11 cellular contexts compared by ENCODE assay signal in the genomic region with DNA sequence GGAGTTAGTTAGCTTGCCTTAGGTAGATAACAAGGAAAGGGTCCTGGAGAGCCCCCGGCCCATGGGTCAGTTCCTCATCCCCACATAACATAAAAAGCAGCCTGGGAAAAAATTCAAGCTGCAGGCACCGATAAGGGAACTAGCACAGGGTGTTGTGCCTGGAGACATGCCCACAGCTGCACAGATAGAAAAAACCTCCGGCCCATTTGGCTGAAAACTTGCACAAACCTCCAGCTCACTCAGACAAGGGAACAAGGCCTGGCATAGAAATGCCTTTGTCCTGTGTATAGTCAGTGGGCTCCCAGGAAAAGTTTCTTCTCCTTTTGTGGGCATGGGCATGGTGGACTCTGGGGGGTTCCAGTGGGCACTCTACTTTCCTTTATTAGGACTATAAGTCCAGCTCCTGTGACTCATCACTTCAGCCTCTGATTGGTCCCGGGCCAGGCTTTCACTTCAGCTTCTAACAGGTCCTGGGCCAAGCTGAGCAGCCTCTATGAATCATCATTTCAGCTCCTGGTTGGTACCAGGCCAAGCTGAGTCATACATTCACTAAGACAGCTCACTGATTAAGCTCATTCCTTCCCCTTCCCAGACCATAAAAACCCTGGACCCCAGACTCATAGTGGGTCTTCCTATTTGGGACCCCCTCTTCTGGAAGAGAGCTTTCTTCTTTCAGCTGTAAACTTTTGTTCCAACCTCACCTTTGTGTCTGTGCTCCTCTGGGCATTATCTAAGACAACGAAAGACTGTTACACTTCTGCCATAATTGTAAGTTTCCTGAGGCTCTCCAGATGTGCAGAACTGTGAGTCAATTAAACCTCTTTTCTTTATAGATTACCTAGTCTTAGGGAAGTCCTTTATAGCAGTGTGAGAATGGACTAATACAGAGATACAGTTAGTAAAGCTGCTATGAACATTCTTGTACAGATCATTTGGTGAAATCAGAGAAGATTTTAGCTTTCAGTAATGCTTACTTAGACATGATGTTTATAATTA.
DNase-seq lines count a peak whose midpoint lies in the region; ATAC-seq and TF ChIP-seq lines count a peak whose summit lies in the region.
"Had no signal": no experiment of that assay in that cellular context is flagged by ENCODE, and none has a peak within 500 bp of the region (broad histone marks: within the 10 kb centered on the region; RNA-seq: fewer than 3 reads in every experiment).

No MANE protein-coding gene starts in this region.

- no peaks in the 10 kb centered on the region for H3K27me3 Mint-ChIP-seq in activated CD4-positive, alpha-beta T cell treated with anti-CD3 and anti-CD28 coated beads for 36 hours
- H3K27me3 Mint-ChIP-seq: activated naive CD8-positive, alpha-beta T cell; natural killer cell treated with Interleukin-12 subunit alpha and Interleukin-12 subunit beta and Interleukin-15 and Interleukin-18, amount 100 ng/mL, for 72 hours had no signal

- CTCF ChIA-PET in activated CD4-positive, alpha-beta T cell treated with anti-CD3 and anti-CD28 coated beads for 36 hours (lab: Charles Lee), result interaction anchor here (0.7 to 1.1 kb wide), 2 partner anchors 23 to 629 kb away, joined by 3 read pairs; no protein-coding TSS in a partner anchor

- H3K4me3 Mint-ChIP-seq in activated CD4-positive, alpha-beta T cell treated with anti-CD3 and anti-CD28 coated beads for 36 hours, result no peak overlapping the region
- H3K4me3 Mint-ChIP-seq: activated naive CD8-positive, alpha-beta T cell; natural killer cell treated with Interleukin-12 subunit alpha and Interleukin-12 subunit beta and Interleukin-15 and Interleukin-18, amount 100 ng/mL, for 72 hours had no signal

- no peak for TF ChIP-seq CTCF in upper lobe of right lung (IDR thresholded peaks at IDR 0.05)

- H3K27ac Mint-ChIP-seq in activated CD4-positive, alpha-beta T cell treated with anti-CD3 and anti-CD28 coated beads for 36 hours, result no peak overlapping the region
- H3K27ac Mint-ChIP-seq: activated naive CD8-positive, alpha-beta T cell; natural killer cell treated with Interleukin-12 subunit alpha and Interleukin-12 subunit beta and Interleukin-15 and Interleukin-18, amount 100 ng/mL, for 72 hours had no signal

- POLR2A ChIA-PET in activated CD4-positive, alpha-beta T cell treated with anti-CD3 and anti-CD28 coated beads for 36 hours (lab: Charles Lee), result no interaction called here

- H3K4me1 ChIP-seq in upper lobe of right lung, result no peaks in the 10 kb centered on the region

- H3K36me3 ChIP-seq in upper lobe of right lung, result no peaks in the 10 kb centered on the region

- no peaks in the 10 kb centered on the region for H3K27me3 ChIP-seq in upper lobe of right lung

- peak; percentile 34 for DNase-seq in activated CD4-positive, alpha-beta T cell treated with anti-CD3 and anti-CD28 coated beads for 36 hours
- DNase-seq in activated CD4-positive, alpha-beta T cell treated with anti-CD3 and anti-CD28 coated beads for 48 hours, result no peak
- peak; percentile 77 for DNase-seq in brain pericyte (ENCODE audit: low read depth, low spot score)
- peak; percentile 98 for DNase-seq in kidney tubule cell (ENCODE audit: low spot score)
- peak; percentile 65 for DNase-seq in upper lobe of right lung
- DNase-seq in SHP77 (lab: John Stamatoyannopoulos, UW), result no peak
- no peak for DNase-seq in NCI-H1694 (lab: John Stamatoyannopoulos, UW)
- DNase-seq in NCI-H2196 treated with DMSO at 0.1 percent for 48 hours (lab: John Stamatoyannopoulos, UW; ENCODE audit: unreplicated experiment), result no peak
- DNase-seq: C1 segment of cervical spinal cord had no signal

- ATAC-seq in activated CD4-positive, alpha-beta T cell treated with anti-CD3 and anti-CD28 coated beads for 36 hours, result no peak
- peak; percentile 64 for ATAC-seq in upper lobe of right lung

- intact Hi-C loops in activated CD4-positive, alpha-beta T cell treated with anti-CD3 and anti-CD28 coated beads for 36 hours (cut with DNase I, micrococcal nuclease), result no loop called here
- intact Hi-C loops in upper lobe of right lung (cut with DNase I), result no loop called here

- no peaks in the 10 kb centered on the region for H3K4me1 Mint-ChIP-seq in activated CD4-positive, alpha-beta T cell treated with anti-CD3 and anti-CD28 coated beads for 36 hours

- no peak overlapping the region for H3K4me3 ChIP-seq in upper lobe of right lung

- no peaks in the 10 kb centered on the region for H3K36me3 Mint-ChIP-seq in activated CD4-positive, alpha-beta T cell treated with anti-CD3 and anti-CD28 coated beads for 36 hours (ENCODE audit: low read depth)
- H3K36me3 Mint-ChIP-seq: activated naive CD8-positive, alpha-beta T cell; natural killer cell treated with Interleukin-12 subunit alpha and Interleukin-12 subunit beta and Interleukin-15 and Interleukin-18, amount 100 ng/mL, for 72 hours had no signal

- no peaks in the 10 kb centered on the region for H3K9me3 ChIP-seq in upper lobe of right lung

- H3K9me3 Mint-ChIP-seq in activated CD4-positive, alpha-beta T cell treated with anti-CD3 and anti-CD28 coated beads for 36 hours (ENCODE audit: low read depth), result peaks cover 4% of the 10 kb centered on the region

- no peak overlapping the region for H3K27ac ChIP-seq in upper lobe of right lung

Comparison
In these comparisons a context has a peak if more than half of its experiments do, and no peak if none do; other contexts are left out.
1. DNase-seq: peak in activated CD4-positive, alpha-beta T cell treated with anti-CD3 and anti-CD28 coated beads for 36 hours (single experiment), brain pericyte (single experiment), kidney tubule cell (single experiment) and upper lobe of right lung (single experiment); none in activated CD4-positive, alpha-beta T cell treated with anti-CD3 and anti-CD28 coated beads for 48 hours (single experiment), SHP77 (0 of 2), NCI-H1694 (single experiment) and NCI-H2196 treated with DMSO at 0.1 percent for 48 hours (single experiment).